8 cellular contexts compared by ENCODE assay signal in genomic region chr1:66758247-66758755, GRCh38. TPM values are rescaled to one million over a fixed set of nuclear protein-coding genes. Genes with fewer than 3 reads are reported as not detected.
DNase-seq lines count a peak whose midpoint lies in the region; ATAC-seq lines count a peak whose summit lies in the region.

No MANE protein-coding gene starts in this region.

- ATAC-seq in HG03097 (IDR thresholded peaks at IDR 0.05; ENCODE audit: low FRiP score, unreplicated experiment): peak; percentile 100
- ATAC-seq in sciatic nerve: peak; percentile 72

- DNase-seq in NCI-H2107 treated with DMSO at 0.1 percent for 48 hours (lab: John Stamatoyannopoulos, UW; ENCODE audit: unreplicated experiment): peak; percentile 39
- DNase-seq in NCI-H2107 (lab: John Stamatoyannopoulos, UW): no peak
- DNase-seq in NOMO-1 treated with dmso at 0.1 percent for 144 hours (lab: John Stamatoyannopoulos, UW; ENCODE audit: unreplicated experiment): peak; percentile 22
- DNase-seq in sciatic nerve (ENCODE audit: low spot score): no peak
- DNase-seq in stimulated activated CD4-positive, alpha-beta T cell treated with anti-CD3 and anti-CD28 coated beads, Interleukin-12 subunit alpha, Interleukin-12 subunit beta, amount 100 ng/mL, for 4 hours: no peak
- no peak for DNase-seq in activated naive CD4-positive, alpha-beta T cell (lab: John Stamatoyannopoulos, UW)
- no peak for DNase-seq in activated naive CD4-positive, alpha-beta T cell treated with Interleukin-2 at 50 U/mL for 16 hours

- intact Hi-C loops in sciatic nerve (cut with DNase I): no loop called here

RNA-seq across cellular contexts. Expression of gene DYNLT5, which starts 6.0 kb away (rescaled TPM):
- 9.0 TPM for total RNA-seq in sciatic nerve

RNA-seq across cellular contexts. Expression of gene INSL5, which starts 42.8 kb away (rescaled TPM):
- not detected for total RNA-seq in sciatic nerve

Comparison
In these comparisons a context has a peak if more than half of its experiments do, and no peak if none do; other contexts are left out.
1. DNase-seq: peak in NCI-H2107 treated with DMSO at 0.1 percent for 48 hours (single experiment) and NOMO-1 treated with dmso at 0.1 percent for 144 hours (single experiment); none in NCI-H2107 (single experiment), sciatic nerve (single experiment), stimulated activated CD4-positive, alpha-beta T cell treated with anti-CD3 and anti-CD28 coated beads, Interleukin-12 subunit alpha, Interleukin-12 subunit beta, amount 100 ng/mL, for 4 hours (single experiment), activated naive CD4-positive, alpha-beta T cell (0 of 4) and activated naive CD4-positive, alpha-beta T cell treated with Interleukin-2 at 50 U/mL for 16 hours (single experiment).